Comparison of ENCODE assay signal across 1 cellular context in genomic region chr18:37253424-37254255, GRCh38.
TF ChIP-seq lines count a peak whose summit lies in the region.

No MANE protein-coding gene starts in this region.

TF ChIP-seq in K562, 482 proteins besides CTCF, POLR2A, EP300 and RAD21 (continued from another document):
- no peak for TF ChIP-seq ATF3 (IDR thresholded peaks at IDR 0.05)
- TF ChIP-seq ATF3 (CRISPR knock-in tag; conservative IDR thresholded peaks at IDR 0.05) = no peak
- TF ChIP-seq ZBTB40 (IDR thresholded peaks at IDR 0.05) = no peak
- TF ChIP-seq ZBTB40 (CRISPR knock-in tag; IDR thresholded peaks at IDR 0.05) = no peak
- no peak for TF ChIP-seq SMAD4 (CRISPR knock-in tag; conservative IDR thresholded peaks at IDR 0.05)
- no peak for TF ChIP-seq EP400 (IDR thresholded peaks at IDR 0.05)
- TF ChIP-seq HLTF (IDR thresholded peaks at IDR 0.05) = no peak
TF ChIP-seq in K562: peak in this region for 13.
